In the genomic region with DNA sequence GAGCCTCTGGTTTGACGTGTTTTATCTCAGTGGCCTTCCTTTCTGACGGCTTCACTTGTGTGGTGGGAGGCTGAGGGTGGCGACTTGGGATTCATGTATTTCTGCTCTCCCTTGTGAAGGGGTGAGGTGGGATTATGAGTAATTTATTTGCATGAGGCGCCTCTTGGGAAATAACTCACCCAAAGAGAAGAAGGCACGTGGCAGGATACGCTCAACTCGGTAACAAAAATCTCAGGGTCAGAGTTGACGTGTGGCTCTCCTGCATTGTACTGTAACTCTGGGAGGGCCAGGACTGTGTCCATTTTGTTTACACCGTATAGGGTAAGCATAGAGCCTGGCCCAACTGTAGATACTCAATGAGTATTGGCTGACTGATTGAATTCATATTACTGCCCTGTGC, we compare ENCODE assay signal across 20 cellular contexts. TPM values are rescaled to one million over a fixed set of nuclear protein-coding genes. Genes with fewer than 3 reads are reported as not detected.
DNase-seq lines count a peak whose midpoint lies in the region; ATAC-seq, FAIRE-seq and TF ChIP-seq lines count a peak whose summit lies in the region.
"Had no signal": no experiment of that assay in that cellular context is flagged by ENCODE, and none has a peak within 500 bp of the region (broad histone marks: within the 10 kb centered on the region; RNA-seq: fewer than 3 reads in every experiment).

No MANE protein-coding gene starts in this region.

- peaks cover 0 to 7% (median 5%) of the 10 kb centered on the region in 11 experiments; a peak in 8 of 22 replicates for H3K9me3 ChIP-seq in BLaER1 treated with 17β-estradiol and CSF1 and Interleukin-3, amounts not matched to agents 10 nM and 100 nM (replicated peaks in 1 of 11)

- POLR2A ChIA-PET in activated B cell treated with CpG ODN at 0.5 μM for 24 hours (lab: Charles Lee), result no interaction called here

- no peaks in the 10 kb centered on the region for H3K27me3 ChIP-seq in BLaER1 treated with 17β-estradiol and CSF1 and Interleukin-3, amounts not matched to agents 10 nM and 100 nM

- H3K36me3 Mint-ChIP-seq in activated B cell treated with CpG ODN at 0.5 μM for 24 hours (ENCODE audit: low read depth), result no peaks in the 10 kb centered on the region
- H3K36me3 Mint-ChIP-seq: CD14-positive monocyte; CD8-positive, alpha-beta memory T cell had no signal

- H3K4me1 Mint-ChIP-seq in activated B cell treated with CpG ODN at 0.5 μM for 24 hours, result peaks cover 11% of the 10 kb centered on the region

- H3K4me3 ChIP-seq in BLaER1 treated with 17β-estradiol and CSF1 and Interleukin-3, amounts not matched to agents 10 nM and 100 nM, result no peak overlapping the region
- H3K4me3 ChIP-seq: GM23248 had no signal

- no peak overlapping the region for H3K4me3 Mint-ChIP-seq in activated B cell treated with CpG ODN at 0.5 μM for 24 hours
- H3K4me3 Mint-ChIP-seq: CD14-positive monocyte; CD4-positive, alpha-beta T cell; CD8-positive, alpha-beta memory T cell had no signal

- peaks cover 27 to 40% (median 32%) of the 10 kb centered on the region in 10 experiments for H3K4me1 ChIP-seq in BLaER1 treated with 17β-estradiol and CSF1 and Interleukin-3, amounts not matched to agents 10 nM and 100 nM

- TF ChIP-seq CTCF in activated B cell treated with CpG ODN at 0.5 μM for 24 hours (IDR thresholded peaks at IDR 0.05), result no peak

- CTCF ChIA-PET in activated B cell treated with CpG ODN at 0.5 μM for 24 hours (lab: Charles Lee), result no interaction called here

- peaks cover 0 to 5% (median 0%) of the 10 kb centered on the region in 11 experiments; a peak in 1 of 22 replicates for H4K20me1 ChIP-seq in BLaER1 treated with 17β-estradiol and CSF1 and Interleukin-3, amounts not matched to agents 10 nM and 100 nM

- DNase-seq in HTR-8/SVneo (ENCODE audit: insufficient read length, low spot score), result no peak
- DNase-seq in activated B cell treated with CpG ODN at 0.5 μM for 24 hours, result no peak
- no peak for DNase-seq in SK-N-DZ (ENCODE audit: low spot score)
- no peak for DNase-seq in retina
- DNase-seq: CD4-positive, alpha-beta T cell; CD8-positive, alpha-beta memory T cell; DMS 273 treated with DMSO at 0.1 percent for 48 hours; DMS79; EL; GDM1; GM23248; H7; HCEC 1CT had no signal

- H3K27ac Mint-ChIP-seq in activated B cell treated with CpG ODN at 0.5 μM for 24 hours, result no peak overlapping the region
- H3K27ac Mint-ChIP-seq: CD4-positive, alpha-beta T cell had no signal

- H3K9me3 Mint-ChIP-seq in activated B cell treated with CpG ODN at 0.5 μM for 24 hours, result no peaks in the 10 kb centered on the region
- H3K9me3 Mint-ChIP-seq: CD14-positive monocyte; CD4-positive, alpha-beta T cell; CD8-positive, alpha-beta memory T cell had no signal

- no peak overlapping the region for H3K9ac ChIP-seq in BLaER1 treated with 17β-estradiol and CSF1 and Interleukin-3, amounts not matched to agents 10 nM and 100 nM
- H3K9ac ChIP-seq: GM23248 had no signal

- ATAC-seq in activated B cell treated with CpG ODN at 0.5 μM for 24 hours (ENCODE audit: low read depth) (peak; percentile 31), GM18858 (IDR thresholded peaks at IDR 0.05; ENCODE audit: unreplicated experiment) (no peak)

- no peaks in the 10 kb centered on the region for H3K36me3 ChIP-seq in BLaER1 treated with 17β-estradiol and CSF1 and Interleukin-3, amounts not matched to agents 10 nM and 100 nM

- no peaks in the 10 kb centered on the region for H3K27me3 Mint-ChIP-seq in activated B cell treated with CpG ODN at 0.5 μM for 24 hours
- H3K27me3 Mint-ChIP-seq: CD4-positive, alpha-beta T cell; CD8-positive, alpha-beta memory T cell had no signal

- FAIRE-seq in HTR-8/SVneo (lab: Jason Lieb, UNC), result peak; percentile 28
- FAIRE-seq: D721Med, GM12892, GM19239, H1 had no signal

- H3K4me2 ChIP-seq in BLaER1 treated with 17β-estradiol and CSF1 and Interleukin-3, amounts not matched to agents 10 nM and 100 nM, result peak overlapping the region in 9 of 11 experiments; percentile 71 to 95 (median 83); a peak in 17 of 22 replicates

- intact Hi-C loops in activated B cell treated with CpG ODN at 0.5 μM for 24 hours (cut with micrococcal nuclease), result no loop called here

- no peak overlapping the region for H3K27ac ChIP-seq in BLaER1 treated with 17β-estradiol and CSF1 and Interleukin-3, amounts not matched to agents 10 nM and 100 nM
- H3K27ac ChIP-seq: GM23248 had no signal

RNA-seq across cellular contexts. Expression of gene C1S, which starts 14.6 kb away (rescaled TPM):
- 0.71 and 1.6 TPM in 2 replicates for total RNA-seq in activated B cell treated with CpG ODN at 0.5 μM for 24 hours
- 0.17 and 1.4 TPM in 2 replicates for polyA plus RNA-seq in SK-N-DZ (2014; cell fraction: cytosol; rRNA removed)
- 1.1 and 1.6 TPM in 2 replicates for polyA plus RNA-seq in SK-N-DZ (2014; cell fraction: nucleus; rRNA removed)
- polyA plus RNA-seq: CD14-positive monocyte; CD8-positive, alpha-beta memory T cell had no signal

RNA-seq across cellular contexts. Expression of gene LPCAT3, which starts 27.6 kb away (rescaled TPM):
- total RNA-seq in activated B cell treated with CpG ODN at 0.5 μM for 24 hours, result 19.3 and 21.3 TPM in 2 replicates
- 19.8 and 20.8 TPM in 2 replicates for polyA plus RNA-seq in SK-N-DZ (2014; cell fraction: cytosol; rRNA removed)
- 21.6 and 23.2 TPM in 2 replicates for polyA plus RNA-seq in SK-N-DZ (2014; cell fraction: nucleus; rRNA removed)

RNA-seq across cellular contexts. Expression of gene C1R, which starts 46.3 kb away (rescaled TPM):
- 0.54 and 0.78 TPM in 2 replicates for total RNA-seq in activated B cell treated with CpG ODN at 0.5 μM for 24 hours
- 1.5 and 3.6 TPM in 2 replicates for polyA plus RNA-seq in SK-N-DZ (2014; cell fraction: cytosol; rRNA removed)
- polyA plus RNA-seq in SK-N-DZ (2014; cell fraction: nucleus; rRNA removed), result 3.6 and 4.6 TPM in 2 replicates
